ENCODE assay signal across 16 cellular contexts in genomic region chr10:128440513-128441160, GRCh38.
"Had no signal": no experiment of that assay in that cellular context is flagged by ENCODE, and none has a peak within 500 bp of the region (broad histone marks: within the 10 kb centered on the region; RNA-seq: fewer than 3 reads in every experiment).

No MANE protein-coding gene starts in this region.

- H3K9me3 ChIP-seq: body of pancreas, right atrium auricular region, stomach, testis, upper lobe of left lung had no signal

- DNase-seq: activated CD4-positive, alpha-beta T cell treated with anti-CD3 and anti-CD28 coated beads, Interleukin-2, amount 10 ng/mL, durations not matched to agents 7 days and 5 days; activated CD8-positive, alpha-beta T cell treated with anti-CD3 and anti-CD28 coated beads, Interleukin-2, amount 10 ng/mL, durations not matched to agents 7 days and 5 days; activated naive CD4-positive, alpha-beta T cell treated with Interleukin-2 at 50 U/mL for 16 hours; activated naive CD8-positive, alpha-beta T cell treated with anti-CD3 and anti-CD28 coated beads, Interleukin-2, amount 10 ng/mL, durations not matched to agents 7 days and 5 days; activated T-cell treated with anti-CD3 and anti-CD28 coated beads, Interleukin-2, amount 50 U/mL, for 24 hours; body of pancreas; foreskin melanocyte; kidney glomerular epithelial cell; stimulated activated CD4-positive, alpha-beta T cell treated with anti-CD3 and anti-CD28 coated beads, Interleukin-15, amount 100 ng/mL, for 24 hours; stimulated activated CD4-positive, alpha-beta T cell treated with anti-CD3 and anti-CD28 coated beads, Interleukin-2, amount 100 ng/mL, for 48 hours; stomach; T1000; testis; upper lobe of left lung had no signal

- H3K27ac ChIP-seq: body of pancreas, right atrium auricular region, skin epidermis, stomach, testis, upper lobe of left lung had no signal

- H3K4me3 ChIP-seq: body of pancreas, right atrium auricular region, skin epidermis, stomach, testis, upper lobe of left lung had no signal

- H3K36me3 ChIP-seq: right atrium auricular region, stomach, upper lobe of left lung had no signal

- H3K27me3 ChIP-seq: body of pancreas, right atrium auricular region, testis, upper lobe of left lung had no signal

- H3K4me1 ChIP-seq: body of pancreas, right atrium auricular region, stomach, testis, upper lobe of left lung had no signal
